In the genomic region with DNA sequence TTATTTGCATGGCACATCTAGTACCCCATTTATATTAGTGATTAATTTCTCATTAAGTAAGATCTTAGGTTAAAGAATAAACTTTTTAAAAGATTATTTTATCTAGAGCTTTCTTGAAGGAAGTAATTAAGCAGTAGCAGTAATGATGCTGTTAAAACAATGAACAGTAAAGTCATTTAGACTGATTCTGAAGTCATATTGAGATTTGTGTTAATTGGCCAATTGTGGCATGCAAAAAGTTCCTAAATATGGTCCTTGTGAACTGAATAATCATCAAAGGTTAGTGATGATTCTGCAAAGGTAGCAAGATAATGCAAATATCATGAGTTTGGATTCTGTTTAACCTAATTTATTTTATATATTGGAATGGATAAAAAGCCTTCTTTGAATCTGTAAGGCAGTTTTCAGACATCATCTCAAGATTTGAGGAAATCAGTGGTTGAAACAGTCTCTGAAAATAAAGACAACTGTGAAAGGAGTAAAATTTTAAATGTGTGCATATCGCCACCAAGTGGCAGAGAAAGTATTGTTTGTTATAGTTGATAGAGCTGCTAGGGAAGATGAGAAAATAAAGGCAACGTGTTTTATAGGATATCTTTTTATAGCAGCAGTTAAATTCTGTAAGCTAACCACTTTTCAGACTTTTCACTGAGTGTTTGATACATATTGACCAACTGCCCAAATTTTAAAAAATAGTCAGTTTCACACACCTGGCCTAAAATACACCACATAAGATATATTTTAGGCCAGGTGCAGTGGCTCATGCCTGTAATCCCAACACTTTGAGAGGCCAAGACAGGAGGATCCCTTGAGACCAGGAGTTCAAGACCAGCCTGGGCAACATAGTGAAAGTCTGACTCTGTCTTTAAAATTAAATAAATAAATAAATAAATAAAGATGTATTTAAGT, we compare ENCODE assay signal across 9 cellular contexts.
DNase-seq lines count a peak whose midpoint lies in the region; ATAC-seq and TF ChIP-seq lines count a peak whose summit lies in the region.
"Had no signal": no experiment of that assay in that cellular context is flagged by ENCODE, and none has a peak within 500 bp of the region (broad histone marks: within the 10 kb centered on the region; RNA-seq: fewer than 3 reads in every experiment).

No MANE protein-coding gene starts in this region.

- no peak for TF ChIP-seq EP300 in neural cell (conservative IDR thresholded peaks at IDR 0.05; ENCODE audit: poor library complexity, severe bottlenecking)

- peaks cover 0 to 31% (median 0%) of the 10 kb centered on the region in 3 donors for H3K4me1 ChIP-seq in esophagus squamous epithelium

- H3K9me3 Mint-ChIP-seq in activated T-cell treated with anti-CD3 and anti-CD28 coated beads, Interleukin-2, amount 50 U/mL, for 72 hours = peaks cover 4 to 6% of the 10 kb centered on the region in 2 donors

- H3K27me3 ChIP-seq in esophagus squamous epithelium = no peaks in the 10 kb centered on the region
- no peaks in the 10 kb centered on the region for H3K27me3 ChIP-seq in neural cell (ENCODE audit: insufficient read depth, low read depth, low read length)

- H3K27me3 Mint-ChIP-seq in activated T-cell treated with anti-CD3 and anti-CD28 coated beads, Interleukin-2, amount 50 U/mL, for 72 hours (ENCODE audit: low read depth) = no peaks in the 10 kb centered on the region

- H3F3A ChIP-seq in neural cell (ENCODE audit: insufficient read depth, low read length, poor library complexity, severe bottlenecking) = no peaks in the 10 kb centered on the region

- no peaks in the 10 kb centered on the region for H4K20me1 ChIP-seq in neural cell (ENCODE audit: insufficient read depth)

- DNase-seq in activated T-cell treated with anti-CD3 and anti-CD28 coated beads, Interleukin-2, amount 50 U/mL, for 72 hours = peak; percentile 19 to 46
- no peak for DNase-seq in activated T-cell treated with anti-CD3 and anti-CD28 coated beads, Interleukin-2, amount 50 U/mL, for 48 hours
- DNase-seq in NB4 (ENCODE audit: low read depth) = peak; percentile 77
- DNase-seq in SKM-1 (lab: John Stamatoyannopoulos, UW; ENCODE audit: unreplicated experiment) = peak; percentile 68
- no peak for DNase-seq in esophagus squamous epithelium (lab: John Stamatoyannopoulos, UW)

- H2AFZ ChIP-seq in neural cell (ENCODE audit: low read depth, low read length) = no peak overlapping the region

- peak in 1 of 2 donors; percentile 47 for ATAC-seq in activated T-cell treated with anti-CD3 and anti-CD28 coated beads, Interleukin-2, amount 50 U/mL, for 72 hours (replicated peaks in 1 of 2)
- peak; percentile 49 for ATAC-seq in GM21576 (IDR thresholded peaks at IDR 0.05; ENCODE audit: unreplicated experiment)
- ATAC-seq in HG02588 (IDR thresholded peaks at IDR 0.05; ENCODE audit: unreplicated experiment) = no peak

- 4% methylated on average over 2 of the region's 2 CpGs for WGBS in esophagus squamous epithelium, 2 donors

- peaks cover 12 to 24% of the 10 kb centered on the region in 2 donors for H3K36me3 Mint-ChIP-seq in activated T-cell treated with anti-CD3 and anti-CD28 coated beads, Interleukin-2, amount 50 U/mL, for 72 hours (ENCODE audit: insufficient read depth in 2 of 2)

- H3K9me2 ChIP-seq in neural cell (ENCODE audit: insufficient read depth, low read length) = no peaks in the 10 kb centered on the region

- H3K9ac ChIP-seq in neural cell (ENCODE audit: low read length) = no peak overlapping the region

- TF ChIP-seq RAD21 in neural cell (conservative IDR thresholded peaks at IDR 0.05) = peak; percentile 86

- TF ChIP-seq POLR2A in NB4 (IDR thresholded peaks at IDR 0.05; ENCODE audit: extremely low read depth, insufficient read length) (no peak), esophagus squamous epithelium (IDR thresholded peaks at IDR 0.05) (no peak)

- peaks cover 5% of the 10 kb centered on the region for H3K4me1 Mint-ChIP-seq in activated T-cell treated with anti-CD3 and anti-CD28 coated beads, Interleukin-2, amount 50 U/mL, for 72 hours (ENCODE audit: low read depth)

- H3K4me3 Mint-ChIP-seq in activated T-cell treated with anti-CD3 and anti-CD28 coated beads, Interleukin-2, amount 50 U/mL, for 72 hours = no peak overlapping the region

- H3K4me3 ChIP-seq in NB4 (ENCODE audit: low read depth, low read length) (no peak overlapping the region), esophagus squamous epithelium (no peak overlapping the region), neural cell (ENCODE audit: low read length) (no peak overlapping the region)

- peaks cover 0 to 43% (median 4%) of the 10 kb centered on the region in 3 donors for H3K36me3 ChIP-seq in esophagus squamous epithelium
- no peaks in the 10 kb centered on the region for H3K36me3 ChIP-seq in neural cell (ENCODE audit: insufficient read depth, low read length)

- H3K79me2 ChIP-seq in neural cell (replicated peaks; ENCODE audit: insufficient read depth, low read length) = peaks cover 22% of the 10 kb centered on the region

- peak; percentile 58 for TF ChIP-seq CTCF in NB4 (IDR thresholded peaks at IDR 0.05; ENCODE audit: low read depth, low read length)
- peak in 5 of 6 experiments; percentile 45 to 79 (median 57) for TF ChIP-seq CTCF in esophagus squamous epithelium (IDR thresholded peaks at IDR 0.05)
- TF ChIP-seq CTCF in neural cell (IDR thresholded peaks at IDR 0.05; ENCODE audit: poor library complexity, severe bottlenecking) = peak; percentile 81

- no peak overlapping the region for H3K4me2 ChIP-seq in neural cell (ENCODE audit: low read length)

- H3K27ac ChIP-seq in esophagus squamous epithelium = no peak overlapping the region
- no peak overlapping the region for H3K27ac ChIP-seq in neural cell (ENCODE audit: low read length)
- H3K27ac ChIP-seq: epithelial cell of prostate had no signal

- no peak overlapping the region for H3K27ac Mint-ChIP-seq in activated T-cell treated with anti-CD3 and anti-CD28 coated beads, Interleukin-2, amount 50 U/mL, for 72 hours

- intact Hi-C loops in esophagus squamous epithelium (cut with DNase I) = no loop called here

- H3K9me3 ChIP-seq in esophagus squamous epithelium (peaks cover 0 to 13% (median 10%) of the 10 kb centered on the region in 3 donors), neural cell (ENCODE audit: low read length) (no peaks in the 10 kb centered on the region)

TF ChIP-seq in neural cell, 6 proteins besides CTCF, POLR2A, EP300 and RAD21:
- TF ChIP-seq SMC3 (conservative IDR thresholded peaks at IDR 0.05; ENCODE audit: poor library complexity) (peak; percentile 85), POLR2AphosphoS5 (IDR thresholded peaks at IDR 0.05) (no peak), MXI1 (conservative IDR thresholded peaks at IDR 0.05; ENCODE audit: poor library complexity, severe bottlenecking) (no peak), EZH2 (IDR thresholded peaks at IDR 0.05; ENCODE audit: borderline replicate concordance, insufficient read depth, low read length, poor library complexity, severe bottlenecking) (no peak), REST (IDR thresholded peaks at IDR 0.05; ENCODE audit: borderline replicate concordance) (no peak), TAF1 (IDR thresholded peaks at IDR 0.05; ENCODE audit: low read depth) (no peak)

Comparison
In these comparisons a context has a peak if more than half of its experiments do, and no peak if none do; other contexts are left out.
1. DNase-seq: peak in activated T-cell treated with anti-CD3 and anti-CD28 coated beads, Interleukin-2, amount 50 U/mL, for 72 hours (2 of 2), NB4 (single experiment) and SKM-1 (single experiment); none in activated T-cell treated with anti-CD3 and anti-CD28 coated beads, Interleukin-2, amount 50 U/mL, for 48 hours (0 of 2) and esophagus squamous epithelium (single experiment).
2. Peak in every context shown above with its lines, with median percentiles within 50 percentile points of each other: CTCF ChIP-seq.